Comparison of ENCODE assay signal across 8 cellular contexts in genomic region chr12:56751712-56752598, GRCh38. TPM values are rescaled to one million over a fixed set of nuclear protein-coding genes. Genes with fewer than 3 reads are reported as not detected.
A peak's percentile ranks its signal among the peaks of the same experiment; 100 is the strongest.
DNase-seq lines count a peak whose midpoint lies in the region; ATAC-seq and TF ChIP-seq lines count a peak whose summit lies in the region.

Gene PRIM1, minus strand, starts transcription at chr12:56752323. Its CDS starts 25 bp downstream, at chr12:56752298.

- TF ChIP-seq CTCF in MM.1S (IDR thresholded peaks at IDR 0.05; ENCODE audit: low read length) (no peak), foreskin keratinocyte (conservative IDR thresholded peaks at IDR 0.05) (no peak)

- no peaks in the 10 kb centered on the region; the same call in 1 of the 2 replicates for H3K36me3 ChIP-seq in MM.1S (replicated peaks; ENCODE audit: insufficient read depth, low read length)
- H3K36me3 ChIP-seq in neuron (ENCODE audit: insufficient read depth, low read length): peaks cover 14% of the 10 kb centered on the region
- no peaks in the 10 kb centered on the region for H3K36me3 ChIP-seq in stomach smooth muscle (ENCODE audit: control insufficient read depth in 2 of 2, insufficient read depth in 2 of 2, low read length in 2 of 2)

- peak within 1 kb of the TSS; percentile 95 for H3K9ac ChIP-seq in MM.1S (ENCODE audit: low read length)
- peak within 1 kb of the TSS; percentile 60 to 68 for H3K9ac ChIP-seq in stomach smooth muscle (ENCODE audit: low read length in 2 of 2)

- H3K27me3 ChIP-seq in MM.1S (replicated peaks; ENCODE audit: insufficient read depth, low read length) (no peaks in the 10 kb centered on the region), foreskin keratinocyte (no peaks in the 10 kb centered on the region), neuron (ENCODE audit: insufficient read depth, low read length) (no peaks in the 10 kb centered on the region), stomach smooth muscle (ENCODE audit: control insufficient read depth in 1 of 2, insufficient read depth in 2 of 2, low read length in 2 of 2) (no peaks in the 10 kb centered on the region)

- peaks cover 22% of the 10 kb centered on the region for H3F3A ChIP-seq in MM.1S (ENCODE audit: insufficient read depth, low read length)

- no peaks in the 10 kb centered on the region for H3K9me2 ChIP-seq in MM.1S (replicated peaks; ENCODE audit: insufficient read depth, low read length)

- peak; percentile 78 for ATAC-seq in foreskin keratinocyte

- peaks cover 40% of the 10 kb centered on the region for H3K79me2 ChIP-seq in MM.1S (ENCODE audit: low read length)

- H3K9me3 ChIP-seq in MM.1S (replicated peaks; ENCODE audit: insufficient read depth, low read length): no peaks in the 10 kb centered on the region
- no peaks in the 10 kb centered on the region for H3K9me3 ChIP-seq in neuron (ENCODE audit: low read length)
- H3K9me3 ChIP-seq in stomach smooth muscle (ENCODE audit: control insufficient read depth in 2 of 2, low read length in 2 of 2): no peaks in the 10 kb centered on the region

- H4K20me1 ChIP-seq in MM.1S (ENCODE audit: insufficient read depth, low read length): no peaks in the 10 kb centered on the region

- peak within 1 kb of the TSS; percentile 70 for H3K4me3 ChIP-seq in MM.1S (ENCODE audit: low read length)
- peak within 1 kb of the TSS; percentile 77 for H3K4me3 ChIP-seq in neuron (ENCODE audit: low read length)
- H3K4me3 ChIP-seq in stomach smooth muscle (ENCODE audit: low read length in 2 of 2): peak within 1 kb of the TSS; percentile 74 to 91

- H3K4me2 ChIP-seq in MM.1S (ENCODE audit: low read depth, low read length): peak within 1 kb of the TSS; percentile 75

- H3K4me1 ChIP-seq in MM.1S (ENCODE audit: low read length) (peaks cover 18% of the 10 kb centered on the region), foreskin keratinocyte (peaks cover 5% of the 10 kb centered on the region), neuron (ENCODE audit: insufficient read depth, low read length) (peaks cover 3% of the 10 kb centered on the region), stomach smooth muscle (ENCODE audit: control insufficient read depth, insufficient read depth, low read length) (peaks cover 5% of the 10 kb centered on the region)

- peak within 1 kb of the TSS; percentile 86 for H2AFZ ChIP-seq in MM.1S (ENCODE audit: low read length)
- peak within 1 kb of the TSS; percentile 95 for H2AFZ ChIP-seq in neuron (ENCODE audit: low read depth, low read length)

- DNase-seq in GDM1 (lab: John Stamatoyannopoulos, UW) (peak; percentile 83), HCEC 1CT (peak; percentile 82), MM.1S (peak; percentile 93), SHP77 treated with DMSO at 0.1 percent for 48 hours (lab: John Stamatoyannopoulos, UW) (peak; percentile 80), foreskin keratinocyte (peak; percentile 50 to 74)
- DNase-seq in activated effector memory CD4-positive, alpha-beta T cell treated with anti-CD3 and anti-CD28 coated beads, Interleukin-2, amount 50 U/mL, for 16 hours: peak; percentile 94

- H3K27ac ChIP-seq in MM.1S (ENCODE audit: low read length): peak within 1 kb of the TSS; percentile 90
- H3K27ac ChIP-seq in foreskin keratinocyte: peak within 1 kb of the TSS; percentile 59
- H3K27ac ChIP-seq in stomach smooth muscle (ENCODE audit: low read length): no peak within 1 kb of the TSS

RNA-seq across cellular contexts. Expression of gene PRIM1, which starts in this region (rescaled TPM):
- 28.0 and 31.5 TPM in 2 replicates for total RNA-seq in foreskin keratinocyte
- 14.5 and 18.3 TPM in 2 replicates for polyA plus RNA-seq in foreskin keratinocyte
